ENCODE assay signal across 14 cellular contexts in the genomic region with DNA sequence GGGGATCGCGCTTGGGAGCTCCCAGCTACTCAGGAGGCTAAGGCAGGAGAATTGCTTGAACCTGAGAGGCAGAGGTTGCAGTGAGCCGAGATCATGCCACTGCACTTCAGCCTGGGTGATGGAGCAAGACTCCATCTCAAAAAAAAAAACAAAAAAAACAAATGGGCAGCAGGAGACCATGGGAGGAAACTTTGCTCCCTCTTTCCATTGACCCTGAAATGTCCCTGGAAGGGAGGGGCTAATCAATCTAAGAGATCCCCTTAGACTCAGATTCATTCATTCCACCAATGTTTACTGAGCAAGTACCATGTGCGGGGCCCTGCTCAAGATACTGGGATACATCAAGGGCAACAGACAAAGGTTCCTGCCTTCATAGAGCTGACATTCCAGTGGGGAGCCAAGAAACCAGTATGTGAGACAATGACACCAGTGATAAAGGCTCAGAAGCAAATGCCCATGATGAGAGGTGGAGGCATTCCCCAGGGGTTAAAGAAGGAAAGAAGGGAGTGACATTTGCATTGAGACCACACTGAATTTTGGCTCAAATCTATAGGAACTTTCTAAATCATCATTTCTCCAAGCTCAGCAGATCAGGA. TPM values are rescaled to one million over a fixed set of nuclear protein-coding genes. Genes with fewer than 3 reads are reported as not detected.
DNase-seq lines count a peak whose midpoint lies in the region; ATAC-seq, FAIRE-seq and TF ChIP-seq lines count a peak whose summit lies in the region.
"Had no signal": no experiment of that assay in that cellular context is flagged by ENCODE, and none has a peak within 500 bp of the region (broad histone marks: within the 10 kb centered on the region; RNA-seq: fewer than 3 reads in every experiment).

No MANE protein-coding gene starts in this region.

- H3K27me3 ChIP-seq in H9 (ENCODE audit: insufficient read depth, low read length): no peaks in the 10 kb centered on the region
- no peaks in the 10 kb centered on the region for H3K27me3 ChIP-seq in skeletal muscle satellite cell (ENCODE audit: control insufficient read depth, insufficient read depth, low read length)
- H3K27me3 ChIP-seq: ovary had no signal

- no peaks in the 10 kb centered on the region for H3K27me3 Mint-ChIP-seq in H9 (ENCODE audit: low read depth)
- H3K27me3 Mint-ChIP-seq in brain: peaks cover 3% of the 10 kb centered on the region
- no peaks in the 10 kb centered on the region for H3K27me3 Mint-ChIP-seq in stimulated activated memory B cell treated with anti-CD40 and anti-IgM and Interleukin-4, amounts not matched to agents 10 μg/mL and 1 μg/mL and 100 μg/mL, for 72 hours

- H3K79me2 ChIP-seq in H9 (ENCODE audit: insufficient read depth, low read length): peaks cover 38% of the 10 kb centered on the region; the same call in 1 of the 2 replicates

- no peak overlapping the region for H2BK5ac ChIP-seq in H9 (ENCODE audit: insufficient read length, low read length)

- H4K5ac ChIP-seq in H9 (ENCODE audit: insufficient read length, low read depth, low read length): no peak overlapping the region

- H2BK120ac ChIP-seq in H9 (ENCODE audit: low read depth, low read length, poor library complexity, severe bottlenecking): no peak overlapping the region

- H3K36me3 ChIP-seq in kidney (ENCODE audit: control insufficient read depth in 1 of 2, insufficient read depth in 2 of 2, low read length in 2 of 2) (peaks cover 0 to 5% of the 10 kb centered on the region in 2 donors), skeletal muscle satellite cell (ENCODE audit: insufficient read depth, low read length) (peaks cover 3% of the 10 kb centered on the region)
- H3K36me3 ChIP-seq: ovary had no signal

- H3K4me3 Mint-ChIP-seq in H9 (peak overlapping the region in 1 of 2 experiments; percentile 63; a peak in 2 of 5 replicates), brain (peak overlapping the region in 1 of 5 experiments; percentile 19)
- no peak overlapping the region for H3K4me3 Mint-ChIP-seq in stimulated activated memory B cell treated with anti-CD40 and anti-IgM and Interleukin-4, amounts not matched to agents 10 μg/mL and 1 μg/mL and 100 μg/mL, for 72 hours
- H3K4me3 Mint-ChIP-seq: activated CD8-positive, alpha-beta T cell treated with anti-CD3 and anti-CD28 coated beads, Interleukin-2, amount 10 ng/mL, durations not matched to agents 7 days and 5 days; CD14-positive monocyte had no signal

- ATAC-seq in stimulated activated memory B cell treated with anti-CD40 and anti-IgM and Interleukin-4, amounts not matched to agents 10 μg/mL and 1 μg/mL and 100 μg/mL, for 72 hours: no peak
- ATAC-seq in sciatic nerve: no peak
- ATAC-seq: activated CD8-positive, alpha-beta T cell treated with anti-CD3 and anti-CD28 coated beads, Interleukin-2, amount 10 ng/mL, durations not matched to agents 7 days and 5 days had no signal

- intact Hi-C loops in kidney (cut with DNase I) (no loop called here), sciatic nerve (cut with DNase I) (no loop called here)

- no peak overlapping the region for H2AFZ ChIP-seq in H9 (ENCODE audit: low read length)

- no peak overlapping the region for H3K27ac ChIP-seq in H9 (ENCODE audit: insufficient read length, low read depth, low read length)
- peak overlapping the region; percentile 51 to 82 for H3K27ac ChIP-seq in kidney (ENCODE audit: low read depth in 2 of 2, low read length in 2 of 2)
- H3K27ac ChIP-seq: ovary had no signal

- H3K36me3 Mint-ChIP-seq in H9 (ENCODE audit: insufficient read depth in 1 of 3, low read depth in 3 of 3): peaks cover 6 to 16% (median 11%) of the 10 kb centered on the region in 3 experiments
- no peaks in the 10 kb centered on the region for H3K36me3 Mint-ChIP-seq in brain
- H3K36me3 Mint-ChIP-seq in stimulated activated memory B cell treated with anti-CD40 and anti-IgM and Interleukin-4, amounts not matched to agents 10 μg/mL and 1 μg/mL and 100 μg/mL, for 72 hours: peaks cover 9% of the 10 kb centered on the region

- no CpG with 5 or more reads among the region's 4 CpGs for WGBS in H9 (ENCODE audit: extremely low coverage, insufficient read length, low lambda C conversion rate)

- DNase-seq in H9 (no peak), kidney (no peak), sciatic nerve (ENCODE audit: low spot score) (no peak)
- no peak for DNase-seq in activated effector memory CD4-positive, alpha-beta T cell treated with anti-CD3 and anti-CD28 coated beads, Interleukin-2, amount 50 U/mL, for 16 hours
- no peak for DNase-seq in stimulated activated CD4-positive, alpha-beta T cell treated with anti-CD3 and anti-CD28 coated beads, Interleukin-4, amount 100 ng/mL, for 24 hours
- DNase-seq: activated CD8-positive, alpha-beta T cell treated with anti-CD3 and anti-CD28 coated beads, Interleukin-2, amount 10 ng/mL, durations not matched to agents 7 days and 5 days; activated naive CD4-positive, alpha-beta T cell; mammary epithelial cell; ovary had no signal

- H3K56ac ChIP-seq in H9 (ENCODE audit: insufficient read length, low read depth, low read length): no peak overlapping the region

- peaks cover 5% of the 10 kb centered on the region for H3K79me1 ChIP-seq in H9 (ENCODE audit: insufficient read depth, low read depth, low read length, poor library complexity, severe bottlenecking)

- H3K9ac ChIP-seq in H9 (ENCODE audit: extremely low read depth, insufficient read length, low read length) (no peak overlapping the region), kidney (ENCODE audit: low read length in 2 of 2) (peak overlapping the region in 1 of 2 donors; percentile 26), skeletal muscle satellite cell (ENCODE audit: low read depth, low read length) (peak overlapping the region; percentile 46)

- H3T11ph ChIP-seq in H9 (ENCODE audit: low read length): no peak overlapping the region

- H3K4me1 Mint-ChIP-seq in H9 (peaks cover 51 to 55% of the 10 kb centered on the region in 2 experiments), brain (peaks cover 35% of the 10 kb centered on the region)
- H3K4me1 Mint-ChIP-seq in stimulated activated memory B cell treated with anti-CD40 and anti-IgM and Interleukin-4, amounts not matched to agents 10 μg/mL and 1 μg/mL and 100 μg/mL, for 72 hours: peaks cover 17% of the 10 kb centered on the region

- no peak overlapping the region for H3K18ac ChIP-seq in H9 (ENCODE audit: insufficient read length, low read depth, low read length)

- H2BK15ac ChIP-seq in H9 (ENCODE audit: low read depth, low read length): no peak overlapping the region

- no peaks in the 10 kb centered on the region for H4K20me1 ChIP-seq in H9 (ENCODE audit: control insufficient read depth, insufficient read depth, insufficient read length)

- no peak overlapping the region for H2BK20ac ChIP-seq in H9 (ENCODE audit: low read depth, low read length, poor library complexity, severe bottlenecking)

- H3K9me3 Mint-ChIP-seq in H9: no peaks in the 10 kb centered on the region
- H3K9me3 Mint-ChIP-seq in brain: no peaks in the 10 kb centered on the region
- H3K9me3 Mint-ChIP-seq in stimulated activated memory B cell treated with anti-CD40 and anti-IgM and Interleukin-4, amounts not matched to agents 10 μg/mL and 1 μg/mL and 100 μg/mL, for 72 hours: no peaks in the 10 kb centered on the region

- TF ChIP-seq CTCF in H9 (conservative IDR thresholded peaks at IDR 0.05): no peak
- TF ChIP-seq CTCF in brain (conservative IDR thresholded peaks at IDR 0.05): no peak
- TF ChIP-seq CTCF in kidney (IDR thresholded peaks at IDR 0.05; ENCODE audit: borderline replicate concordance, extremely low read depth, insufficient read depth): no peak

- FAIRE-seq in kidney (lab: Jason Lieb, UNC): no peak
- FAIRE-seq: GM12892 had no signal

- no peak overlapping the region for H4K8ac ChIP-seq in H9 (replicated peaks; ENCODE audit: insufficient read length, low read depth, low read length)

- no peaks in the 10 kb centered on the region for H3K9me3 ChIP-seq in H9 (ENCODE audit: control insufficient read depth, low read depth, low read length)
- H3K9me3 ChIP-seq in kidney (ENCODE audit: control insufficient read depth in 1 of 2, low read length in 2 of 2): no peaks in the 10 kb centered on the region
- H3K9me3 ChIP-seq in skeletal muscle satellite cell (replicated peaks; ENCODE audit: low read length): no peaks in the 10 kb centered on the region
- H3K9me3 ChIP-seq: ovary had no signal

- H2BK12ac ChIP-seq in H9 (ENCODE audit: insufficient read length, low read depth, low read length): no peak overlapping the region

- H3K23ac ChIP-seq in H9 (ENCODE audit: insufficient read length, low read depth, low read length): no peak overlapping the region

- H3K4me2 ChIP-seq in H9 (ENCODE audit: insufficient read depth, insufficient read length, low read length): no peak overlapping the region
- H3K4me2 ChIP-seq in skeletal muscle satellite cell (ENCODE audit: low read length): peak overlapping the region; percentile 44

- 0 out of 2 replicates have a peak, but pooled peaks cover 3% of the 10 kb centered on the region for H3K4me1 ChIP-seq in H9 (ENCODE audit: insufficient read depth, low read length)
- peaks cover 4 to 18% of the 10 kb centered on the region in 2 donors for H3K4me1 ChIP-seq in kidney (ENCODE audit: control insufficient read depth in 1 of 2, insufficient read depth in 1 of 2, low read depth in 1 of 2, low read length in 2 of 2)
- peaks cover 40% of the 10 kb centered on the region for H3K4me1 ChIP-seq in skeletal muscle satellite cell (ENCODE audit: control insufficient read depth, insufficient read depth, low read length)

- no peak overlapping the region for H3K4ac ChIP-seq in H9 (ENCODE audit: low read depth, low read length)

- H4K91ac ChIP-seq in H9 (ENCODE audit: insufficient read length, low read depth, low read length): no peak overlapping the region

- H3K4me3 ChIP-seq in kidney (ENCODE audit: low read length in 2 of 2): no peak overlapping the region
- H3K4me3 ChIP-seq in skeletal muscle satellite cell (ENCODE audit: low read length): peak overlapping the region; percentile 13
- H3K4me3 ChIP-seq: ovary had no signal

- H3K27ac Mint-ChIP-seq in H9: peak overlapping the region; percentile 11 to 97 (median 57); a peak in 6 of 7 replicates
- peak overlapping the region in 3 of 5 experiments; percentile 85 to 92 (median 91) for H3K27ac Mint-ChIP-seq in brain
- H3K27ac Mint-ChIP-seq in stimulated activated memory B cell treated with anti-CD40 and anti-IgM and Interleukin-4, amounts not matched to agents 10 μg/mL and 1 μg/mL and 100 μg/mL, for 72 hours: no peak overlapping the region
- H3K27ac Mint-ChIP-seq: activated CD8-positive, alpha-beta T cell treated with anti-CD3 and anti-CD28 coated beads, Interleukin-2, amount 10 ng/mL, durations not matched to agents 7 days and 5 days had no signal

- no peak overlapping the region for H3K14ac ChIP-seq in H9 (ENCODE audit: insufficient read depth, low read length)

- no peaks in the 10 kb centered on the region for H3K23me2 ChIP-seq in H9 (ENCODE audit: insufficient read length, low read depth, low read length, poor library complexity, severe bottlenecking)

- H2AK5ac ChIP-seq in H9 (ENCODE audit: insufficient read length, low read length): no peak overlapping the region

RNA-seq across cellular contexts. Expression of a gene that starts 37.7 kb away (rescaled TPM):
- total RNA-seq in H9 (2021) (36.4 and 37.7 TPM in 2 replicates), kidney (34.2 TPM), sciatic nerve (28.0 TPM)
- polyA plus RNA-seq in brain (ENCODE audit: insufficient read depth, low read depth, low replicate concordance) (24.2 TPM), kidney (ENCODE audit: insufficient read depth, low read depth, low replicate concordance) (26.7 TPM)
- total RNA-seq in skeletal muscle satellite cell (2012; rRNA removed): 27.1 and 28.4 TPM in 2 replicates

RNA-seq across cellular contexts. Expression of a gene that starts 39.9 kb away (rescaled TPM):
- total RNA-seq in H9 (2021) (50.1 and 52.2 TPM in 2 replicates), kidney (40.3 TPM), sciatic nerve (26.6 TPM)
- polyA plus RNA-seq in brain (ENCODE audit: insufficient read depth, low read depth, low replicate concordance) (16.1 TPM), kidney (ENCODE audit: insufficient read depth, low read depth, low replicate concordance) (48.7 TPM)
- 15.3 and 17.0 TPM in 2 replicates for total RNA-seq in skeletal muscle satellite cell (2012; rRNA removed)
